22 cellular contexts compared by ENCODE assay signal in genomic region chr14:38127356-38127755, GRCh38.
A peak's percentile ranks its signal among the peaks of the same experiment; 100 is the strongest.
DNase-seq lines count a peak whose midpoint lies in the region; ATAC-seq and TF ChIP-seq lines count a peak whose summit lies in the region.
"Had no signal": no experiment of that assay in that cellular context is flagged by ENCODE, and none has a peak within 500 bp of the region (broad histone marks: within the 10 kb centered on the region; RNA-seq: fewer than 3 reads in every experiment).

No MANE protein-coding gene starts in this region.

- no peaks in the 10 kb centered on the region for H3K79me2 ChIP-seq in Loucy (ENCODE audit: insufficient read depth, low read length)

- no peak overlapping the region for H3K4me2 ChIP-seq in Loucy (ENCODE audit: low read depth, low read length, poor library complexity, severe bottlenecking)
- H3K4me2 ChIP-seq: A549 had no signal

- H3K27ac ChIP-seq in CD4-positive, alpha-beta T cell (ENCODE audit: low read depth, low read length): no peak overlapping the region
- H3K27ac ChIP-seq: A549 had no signal

- no peaks in the 10 kb centered on the region for H3K36me3 ChIP-seq in Loucy (ENCODE audit: insufficient read depth, low read length)
- H3K36me3 ChIP-seq: BE2C had no signal

- CTCF ChIA-PET in CD4-positive, alpha-beta T cell (lab: Charles Lee): no interaction called here

- peak; percentile 8 for DNase-seq in NCI-H748 (lab: John Stamatoyannopoulos, UW; ENCODE audit: unreplicated experiment)
- DNase-seq in NCI-H748 treated with DMSO at 0.1 percent for 48 hours (lab: John Stamatoyannopoulos, UW): no peak
- DNase-seq in NCI-H526 (lab: John Stamatoyannopoulos, UW): peak; percentile 47 to 84
- peak; percentile 12 for DNase-seq in RPMI8226
- no peak for DNase-seq in hypothalamus (lab: John Stamatoyannopoulos, UW)
- no peak for DNase-seq in CD4-positive, alpha-beta T cell
- no peak for DNase-seq in SIG-M5 (lab: John Stamatoyannopoulos, UW)
- DNase-seq: BE2C, Caco-2, DMS 273 treated with DMSO at 0.1 percent for 48 hours, GOT3, MM.1S, NCI-H1092 treated with DMSO at 0.1 percent for 48 hours, NCI-H1694 treated with DMSO at 0.1 percent for 48 hours, NCI-H2081 treated with DMSO at 0.1 percent for 48 hours, NCI-H774, Right ventricle myocardium superior, SW 1271, T-helper 17 cell had no signal

- peaks cover 16% of the 10 kb centered on the region; the same call in 1 of the 2 replicates for H3F3A ChIP-seq in Loucy (ENCODE audit: low read depth)

- H3K9ac ChIP-seq in Loucy (ENCODE audit: low read depth, low read length, poor library complexity, severe bottlenecking): no peak overlapping the region

- no peak overlapping the region for H3K27ac Mint-ChIP-seq in CD4-positive, alpha-beta T cell
- H3K27ac Mint-ChIP-seq: IgD-negative memory B cell, T-helper 17 cell had no signal

- H4K20me1 ChIP-seq in Loucy (ENCODE audit: insufficient read depth, low read length, poor library complexity, severe bottlenecking): no peaks in the 10 kb centered on the region

- no peaks in the 10 kb centered on the region for H3K27me3 ChIP-seq in Loucy (ENCODE audit: insufficient read depth, low read length, poor library complexity, severe bottlenecking)
- no peaks in the 10 kb centered on the region for H3K27me3 ChIP-seq in CD4-positive, alpha-beta T cell (ENCODE audit: control insufficient read depth, insufficient read depth, low read length)
- H3K27me3 ChIP-seq: BE2C had no signal

- H3K9me2 ChIP-seq in Loucy (replicated peaks; ENCODE audit: low read depth, low read length): no peaks in the 10 kb centered on the region

- H3K9me3 Mint-ChIP-seq in CD4-positive, alpha-beta T cell: no peaks in the 10 kb centered on the region

- no peak overlapping the region for H3K4me3 ChIP-seq in Loucy (ENCODE audit: low read length, poor library complexity, severe bottlenecking)
- H3K4me3 ChIP-seq: A549 had no signal

- no peak for ATAC-seq in CD4-positive, alpha-beta T cell (ENCODE audit: poor library complexity)
- ATAC-seq: A549, T-helper 17 cell had no signal

- H3K9me3 ChIP-seq in Loucy (ENCODE audit: insufficient read depth, low read depth, low read length): no peaks in the 10 kb centered on the region
- H3K9me3 ChIP-seq in CD4-positive, alpha-beta T cell (ENCODE audit: control insufficient read depth, low read length): no peaks in the 10 kb centered on the region
- H3K9me3 ChIP-seq: A549, BE2C, Caco-2 had no signal

- no peak for TF ChIP-seq CTCF in Loucy (conservative IDR thresholded peaks at IDR 0.05; ENCODE audit: low read length)
- TF ChIP-seq CTCF in CD4-positive, alpha-beta T cell (IDR thresholded peaks at IDR 0.05): no peak

- H3K4me3 Mint-ChIP-seq in CD4-positive, alpha-beta T cell: no peak overlapping the region
- H3K4me3 Mint-ChIP-seq: IgD-negative memory B cell, T-helper 17 cell had no signal

- peaks cover 32% of the 10 kb centered on the region for H3K4me1 Mint-ChIP-seq in CD4-positive, alpha-beta T cell (ENCODE audit: low read depth)

- peaks cover 60% of the 10 kb centered on the region for H3K4me1 ChIP-seq in Loucy (ENCODE audit: insufficient read depth, low read length, poor library complexity, severe bottlenecking)
- H3K4me1 ChIP-seq: A549, Caco-2 had no signal

- POLR2A ChIA-PET in CD4-positive, alpha-beta T cell (lab: Charles Lee): interaction anchor here (0.6 to 1.0 kb wide), 2 partner anchors 53 to 995 kb away, joined by 3 to 4 read pairs; no protein-coding TSS in a partner anchor

- H2AFZ ChIP-seq in Loucy (ENCODE audit: low read length): peak overlapping the region; percentile 28; the same call in 1 of the 2 replicates

- H3K36me3 Mint-ChIP-seq in CD4-positive, alpha-beta T cell (ENCODE audit: low read depth): no peaks in the 10 kb centered on the region
- H3K36me3 Mint-ChIP-seq: IgD-negative memory B cell had no signal

- H3K27me3 Mint-ChIP-seq in CD4-positive, alpha-beta T cell: no peaks in the 10 kb centered on the region
- H3K27me3 Mint-ChIP-seq: IgD-negative memory B cell, T-helper 17 cell had no signal

- intact Hi-C loops in CD4-positive, alpha-beta T cell (cut with DNase I, micrococcal nuclease): no loop called here

Comparison
In these comparisons a context has a peak if more than half of its experiments do, and no peak if none do; other contexts are left out.
1. DNase-seq: peak in NCI-H748 (single experiment), NCI-H526 (2 of 2) and RPMI8226 (single experiment); none in NCI-H748 treated with DMSO at 0.1 percent for 48 hours (single experiment), hypothalamus (0 of 51), CD4-positive, alpha-beta T cell (0 of 10) and SIG-M5 (single experiment).